Comparison of ENCODE assay signal across 9 cellular contexts in the genomic region with DNA sequence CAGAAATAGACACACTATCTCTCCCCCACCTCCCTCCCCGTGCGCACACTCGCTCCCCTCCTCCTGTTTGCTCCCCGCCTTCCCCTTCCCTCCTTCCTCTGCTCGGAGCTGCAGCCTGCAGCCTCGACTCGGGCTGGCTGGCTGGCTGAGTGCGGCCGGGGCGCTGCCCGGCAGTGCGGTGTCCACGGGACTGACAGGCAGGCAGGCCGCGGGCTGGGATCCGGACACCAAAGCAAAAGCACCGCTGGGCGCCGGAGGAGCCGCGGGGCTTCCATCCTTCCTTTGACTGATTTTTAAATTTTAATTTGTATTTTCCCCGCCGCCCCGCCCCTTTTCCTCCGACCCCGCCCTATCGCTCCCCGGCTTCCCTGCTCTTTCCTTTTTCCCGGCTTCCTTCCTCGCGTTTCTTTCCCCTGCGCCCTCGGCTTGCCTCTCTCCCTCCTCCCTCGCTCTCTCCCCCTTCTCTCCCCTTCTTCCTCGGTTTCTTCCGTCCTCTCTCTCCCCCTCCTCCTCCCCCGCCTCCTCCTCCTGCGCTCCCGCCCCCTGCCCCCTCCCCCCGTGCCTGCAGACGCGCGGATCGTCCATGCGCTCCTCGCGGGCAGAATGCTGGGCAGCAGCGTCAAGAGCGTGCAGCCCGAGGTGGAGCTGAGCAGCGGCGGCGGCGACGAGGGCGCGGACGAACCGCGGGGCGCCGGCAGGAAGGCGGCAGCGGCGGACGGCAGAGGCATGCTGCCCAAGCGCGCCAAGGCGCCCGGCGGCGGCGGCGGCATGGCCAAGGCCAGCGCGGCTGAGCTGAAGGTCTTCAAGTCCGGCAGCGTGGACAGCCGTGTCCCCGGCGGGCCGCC.
DNase-seq lines count a peak whose midpoint lies in the region; ATAC-seq and TF ChIP-seq lines count a peak whose summit lies in the region.
"Had no signal": no experiment of that assay in that cellular context is flagged by ENCODE, and none has a peak within 500 bp of the region (broad histone marks: within the 10 kb centered on the region; RNA-seq: fewer than 3 reads in every experiment).

No MANE protein-coding gene starts in this region.

- no peak for TF ChIP-seq CTCF in cardiac muscle cell (IDR thresholded peaks at IDR 0.05; ENCODE audit: low read depth, low read length)
- no peak for TF ChIP-seq CTCF in prostate gland (IDR thresholded peaks at IDR 0.05)

- H3K9ac ChIP-seq in BLaER1 treated with 17β-estradiol and CSF1 and Interleukin-3, amounts not matched to agents 10 nM and 100 nM = peak overlapping the region; percentile 46 to 80 (median 60); a peak in 19 of 22 replicates
- no peak overlapping the region for H3K9ac ChIP-seq in HUES48 (ENCODE audit: low read depth, low read length)

- H3K27ac Mint-ChIP-seq in activated T-cell treated with anti-CD3 and anti-CD28 coated beads, Interleukin-2, amount 50 U/mL, for 72 hours = no peak overlapping the region
- H3K27ac Mint-ChIP-seq: memory B cell had no signal

- peaks cover 7 to 53% (median 25%) of the 10 kb centered on the region in 11 experiments; a peak in 18 of 22 replicates for H3K36me3 ChIP-seq in BLaER1 treated with 17β-estradiol and CSF1 and Interleukin-3, amounts not matched to agents 10 nM and 100 nM
- H3K36me3 ChIP-seq in HUES48 (ENCODE audit: control insufficient read depth, insufficient read depth, low read length) (no peaks in the 10 kb centered on the region), cardiac muscle cell (no peaks in the 10 kb centered on the region), prostate gland (no peaks in the 10 kb centered on the region)

- no peaks in the 10 kb centered on the region for H3K9me3 ChIP-seq in BLaER1 treated with 17β-estradiol and CSF1 and Interleukin-3, amounts not matched to agents 10 nM and 100 nM (replicated peaks in 1 of 11)
- H3K9me3 ChIP-seq in HUES48 (ENCODE audit: control insufficient read depth, insufficient read depth, low read length) = no peaks in the 10 kb centered on the region
- no peaks in the 10 kb centered on the region for H3K9me3 ChIP-seq in cardiac muscle cell (ENCODE audit: low read depth)
- no peaks in the 10 kb centered on the region for H3K9me3 ChIP-seq in prostate gland

- no peaks in the 10 kb centered on the region for H3K9me3 Mint-ChIP-seq in activated T-cell treated with anti-CD3 and anti-CD28 coated beads, Interleukin-2, amount 50 U/mL, for 72 hours

- H3K4me2 ChIP-seq in BLaER1 treated with 17β-estradiol and CSF1 and Interleukin-3, amounts not matched to agents 10 nM and 100 nM = peak overlapping the region; percentile 88 to 100 (median 96)

- under 1% methylated on average over 78 of the region's 82 CpGs for WGBS in prostate gland

- peak overlapping the region in 2 of 11 experiments; percentile 18 to 54; a peak in 2 of 22 replicates for H3K27ac ChIP-seq in BLaER1 treated with 17β-estradiol and CSF1 and Interleukin-3, amounts not matched to agents 10 nM and 100 nM
- peak overlapping the region; percentile 28 for H3K27ac ChIP-seq in HUES48 (ENCODE audit: low read depth, low read length)
- H3K27ac ChIP-seq in cardiac muscle cell = peak overlapping the region; percentile 6
- no peak overlapping the region for H3K27ac ChIP-seq in prostate gland

- H4K20me1 ChIP-seq in BLaER1 treated with 17β-estradiol and CSF1 and Interleukin-3, amounts not matched to agents 10 nM and 100 nM = peaks cover 25 to 92% (median 88%) of the 10 kb centered on the region in 11 experiments; a peak in 20 of 22 replicates

- TF ChIP-seq POLR2A in prostate gland (IDR thresholded peaks at IDR 0.05) = no peak

- peak overlapping the region; percentile 52 to 59 for H3K4me3 Mint-ChIP-seq in activated T-cell treated with anti-CD3 and anti-CD28 coated beads, Interleukin-2, amount 50 U/mL, for 72 hours
- H3K4me3 Mint-ChIP-seq: memory B cell had no signal

- H3K27me3 ChIP-seq in BLaER1 treated with 17β-estradiol and CSF1 and Interleukin-3, amounts not matched to agents 10 nM and 100 nM = no peaks in the 10 kb centered on the region
- H3K27me3 ChIP-seq in HUES48 (ENCODE audit: control insufficient read depth, insufficient read depth, low read length) (peaks cover 40% of the 10 kb centered on the region), cardiac muscle cell (no peaks in the 10 kb centered on the region), prostate gland (replicated peaks; ENCODE audit: insufficient read depth) (no peaks in the 10 kb centered on the region)

- peak overlapping the region; percentile 54 to 72 (median 60) for H3K4me3 ChIP-seq in BLaER1 treated with 17β-estradiol and CSF1 and Interleukin-3, amounts not matched to agents 10 nM and 100 nM
- peak overlapping the region; percentile 67 for H3K4me3 ChIP-seq in HUES48 (ENCODE audit: low read depth, low read length)
- H3K4me3 ChIP-seq in cardiac muscle cell = peak overlapping the region; percentile 66
- H3K4me3 ChIP-seq in prostate gland = peak overlapping the region; percentile 33 to 43

- H3K4me1 ChIP-seq in BLaER1 treated with 17β-estradiol and CSF1 and Interleukin-3, amounts not matched to agents 10 nM and 100 nM = peaks cover 64 to 78% (median 74%) of the 10 kb centered on the region in 10 experiments
- H3K4me1 ChIP-seq in HUES48 (ENCODE audit: control insufficient read depth, insufficient read depth, low read length) (peaks cover 28% of the 10 kb centered on the region), cardiac muscle cell (ENCODE audit: low read depth) (peaks cover 17% of the 10 kb centered on the region), prostate gland (replicated peaks) (peaks cover 7% of the 10 kb centered on the region)

- peak in 1 of 2 donors; percentile 10 for DNase-seq in activated T-cell treated with anti-CD3 and anti-CD28 coated beads, Interleukin-2, amount 50 U/mL, for 72 hours
- DNase-seq in cardiac muscle cell (ENCODE audit: low read depth in 1 of 2, low spot score in 1 of 2) (peak; percentile 68 to 82), prostate gland (ENCODE audit: low spot score) (peak; percentile 13), HUDEP-2 (lab: John Stamatoyannopoulos, UW; ENCODE audit: unreplicated experiment in 76 of 76) (no peak)

- peaks cover 50% of the 10 kb centered on the region for H3K27me3 Mint-ChIP-seq in activated T-cell treated with anti-CD3 and anti-CD28 coated beads, Interleukin-2, amount 50 U/mL, for 72 hours (ENCODE audit: low read depth)

- intact Hi-C loops in prostate gland (cut with DNase I) = no loop called here

- no peaks in the 10 kb centered on the region for H3K4me1 Mint-ChIP-seq in activated T-cell treated with anti-CD3 and anti-CD28 coated beads, Interleukin-2, amount 50 U/mL, for 72 hours (ENCODE audit: low read depth)

- H3K36me3 Mint-ChIP-seq in activated T-cell treated with anti-CD3 and anti-CD28 coated beads, Interleukin-2, amount 50 U/mL, for 72 hours (ENCODE audit: insufficient read depth in 2 of 2) = no peaks in the 10 kb centered on the region

- peak in 1 of 2 donors; percentile 49 for ATAC-seq in activated T-cell treated with anti-CD3 and anti-CD28 coated beads, Interleukin-2, amount 50 U/mL, for 72 hours (replicated peaks in 1 of 2)
- ATAC-seq in GM19324 (IDR thresholded peaks at IDR 0.05; ENCODE audit: low FRiP score, unreplicated experiment) (no peak), GM18858 (IDR thresholded peaks at IDR 0.05; ENCODE audit: unreplicated experiment) (no peak)

Comparison
In these comparisons a context has a peak if more than half of its experiments do, and no peak if none do; other contexts are left out.
1. H3K27ac ChIP-seq: peak in HUES48 (single experiment) and cardiac muscle cell (single experiment); none in prostate gland (0 of 2).
2. DNase-seq: peak in cardiac muscle cell (2 of 2) and prostate gland (single experiment); none in HUDEP-2 (0 of 76).
3. Peak in every context shown above with its lines, with median percentiles within 50 percentile points of each other: H3K4me3 ChIP-seq.